Comparison of ENCODE assay signal across 20 cellular contexts in the genomic region with DNA sequence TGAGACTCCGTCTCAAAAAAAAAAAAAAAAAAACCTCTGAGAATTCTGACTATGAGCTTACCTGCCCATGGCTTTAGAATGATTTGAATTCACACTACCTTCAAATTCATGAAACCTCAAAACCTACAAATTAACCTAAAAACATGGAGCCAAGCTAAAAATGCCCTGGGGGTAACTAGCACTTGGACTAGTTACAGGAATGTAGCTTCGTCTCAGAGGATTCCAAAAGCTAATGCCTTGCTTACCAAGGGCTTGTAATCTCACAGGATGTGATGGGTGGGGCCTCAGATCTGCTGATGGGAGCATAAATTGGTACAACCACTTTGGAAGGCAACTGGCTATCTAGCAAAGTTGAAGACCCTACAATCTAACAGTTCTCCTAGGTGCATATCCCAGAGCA.
A peak's percentile ranks its signal among the peaks of the same experiment; 100 is the strongest.
DNase-seq lines count a peak whose midpoint lies in the region; ATAC-seq, FAIRE-seq and TF ChIP-seq lines count a peak whose summit lies in the region.
"Had no signal": no experiment of that assay in that cellular context is flagged by ENCODE, and none has a peak within 500 bp of the region (broad histone marks: within the 10 kb centered on the region; RNA-seq: fewer than 3 reads in every experiment).

No MANE protein-coding gene starts in this region.

- DNase-seq in ELF-1 (ENCODE audit: low read depth, low spot score) = peak; percentile 18
- peak; percentile 36 for DNase-seq in PC-3
- DNase-seq in keratinocyte (ENCODE audit: low read depth, low spot score) = no peak
- DNase-seq in mucosa of descending colon = no peak
- no peak for DNase-seq in COLO829 (ENCODE audit: low spot score)
- no peak for DNase-seq in COR-L47 (lab: John Stamatoyannopoulos, UW)
- no peak for DNase-seq in testis
- DNase-seq: AML-193; Calu3; CD4-positive, alpha-beta T cell; DMS79 treated with DMSO at 0.1 percent for 48 hours; GDM1; GOT3; H9 had no signal

- CTCF ChIA-PET in PC-3 (lab: Charles Lee) = interaction anchor here (0.6 kb wide), 1 partner anchor 132 kb away, joined by 3 read pairs; no protein-coding TSS in a partner anchor

- no TSS peak for BruUV-seq in PC-3 (replicated peaks; lab: Mats Ljungman, UMichigan)

- WGBS in testis, 2 donors = 91 to 97% methylated on average over 2 of the region's 2 CpGs

- H3K9me3 ChIP-seq in PC-3 (ENCODE audit: low read length) (no peaks in the 10 kb centered on the region), keratinocyte (ENCODE audit: control insufficient read depth, low read depth, low read length) (no peaks in the 10 kb centered on the region), mucosa of descending colon (peaks cover 2% of the 10 kb centered on the region), testis (no peaks in the 10 kb centered on the region)

- no peaks in the 10 kb centered on the region for H4K20me1 ChIP-seq in PC-3 (ENCODE audit: low read length)
- H4K20me1 ChIP-seq in keratinocyte (ENCODE audit: control insufficient read depth, extremely low read depth, insufficient read depth, low read length) = no peaks in the 10 kb centered on the region

- dilution Hi-C loops in keratinocyte (cut with MboI; ENCODE audit: extremely low pct_ligation_motif_present, low sequenced_read_pairs) = no loop called here

- H3K79me2 ChIP-seq in PC-3 (ENCODE audit: low read length) (no peaks in the 10 kb centered on the region), keratinocyte (ENCODE audit: control insufficient read depth, insufficient read depth, low read length) (no peaks in the 10 kb centered on the region)

- H3K4me1 ChIP-seq in PC-3 (ENCODE audit: insufficient read depth, low read length) (peaks cover 11% of the 10 kb centered on the region; the same call in 1 of the 2 replicates), keratinocyte (ENCODE audit: control insufficient read depth, extremely low read depth, insufficient read depth, low read length) (no peaks in the 10 kb centered on the region), mucosa of descending colon (ENCODE audit: low read depth) (no peaks in the 10 kb centered on the region), testis (no peaks in the 10 kb centered on the region)

- no peak overlapping the region for H2AFZ ChIP-seq in PC-3 (ENCODE audit: low read length)
- H2AFZ ChIP-seq in keratinocyte (ENCODE audit: control insufficient read depth, low read length) = no peak overlapping the region

- intact Hi-C loops in PC-3 (cut with micrococcal nuclease) (no loop called here), mucosa of descending colon (cut with DNase I, micrococcal nuclease) (no loop called here), testis (cut with DNase I; ENCODE audit: low total_unique reads) (no loop called here)

- H3K36me3 ChIP-seq in PC-3 (ENCODE audit: low read depth, low read length) (no peaks in the 10 kb centered on the region), keratinocyte (ENCODE audit: control insufficient read depth in 2 of 2, extremely low read depth in 1 of 2, insufficient read depth in 2 of 2, low read length in 2 of 2) (no peaks in the 10 kb centered on the region), mucosa of descending colon (ENCODE audit: low read depth) (no peaks in the 10 kb centered on the region), testis (ENCODE audit: low read depth, missing control alignments) (no peaks in the 10 kb centered on the region)

- H3K4me2 ChIP-seq in PC-3 (ENCODE audit: low read length) (no peak overlapping the region), keratinocyte (ENCODE audit: control insufficient read depth, extremely low read depth, insufficient read depth, low read depth, low read length) (no peak overlapping the region)
- H3K4me2 ChIP-seq: KMS-11 had no signal

- H3K9me2 ChIP-seq in PC-3 (replicated peaks; ENCODE audit: low read length) = no peaks in the 10 kb centered on the region

- H3K4me3 ChIP-seq in PC-3 (ENCODE audit: low read length) (no peak overlapping the region), keratinocyte (ENCODE audit: control insufficient read depth in 2 of 3, extremely low read depth in 1 of 3, insufficient read depth in 2 of 3, low read depth in 1 of 3, low read length in 3 of 3) (no peak overlapping the region), mucosa of descending colon (no peak overlapping the region), testis (no peak overlapping the region)

- H3K9ac ChIP-seq in PC-3 (ENCODE audit: low read length) (no peak overlapping the region), keratinocyte (ENCODE audit: control insufficient read depth, extremely low read depth, insufficient read depth, low read length) (no peak overlapping the region)
- H3K9ac ChIP-seq: KMS-11 had no signal

- no peak overlapping the region for H3K27ac ChIP-seq in PC-3 (ENCODE audit: low read length)
- H3K27ac ChIP-seq in keratinocyte (ENCODE audit: control insufficient read depth, insufficient read depth, low read length) = no peak overlapping the region
- no peak overlapping the region for H3K27ac ChIP-seq in testis
- H3K27ac ChIP-seq: C4-2B, KMS-11 had no signal

- H3K9me1 ChIP-seq in keratinocyte (ENCODE audit: control insufficient read depth, extremely low read depth, insufficient read depth, low read length) = no peaks in the 10 kb centered on the region

- peak; percentile 67 for FAIRE-seq in keratinocyte (lab: Jason Lieb, UNC)
- FAIRE-seq: A204.1, GM12892, GM18507, HepG2 had no signal

- H3F3A ChIP-seq in PC-3 (ENCODE audit: low read length, unreplicated experiment) = no peaks in the 10 kb centered on the region

- POLR2A ChIA-PET in PC-3 (lab: Charles Lee; ENCODE audit: unreplicated experiment) = no interaction called here

- no peak for TF ChIP-seq CTCF in PC-3 (conservative IDR thresholded peaks at IDR 0.05; ENCODE audit: low read depth, low read length)
- TF ChIP-seq CTCF in keratinocyte (optimal IDR thresholded peaks at IDR 0.05 in 1 of 3, IDR thresholded peaks at IDR 0.05 in 1 of 3, conservative IDR thresholded peaks at IDR 0.05 in 1 of 3; ENCODE audit: extremely low read depth in 1 of 3, insufficient read depth in 2 of 3, low read length in 3 of 3) = no peak
- no peak for TF ChIP-seq CTCF in mucosa of descending colon (IDR thresholded peaks at IDR 0.05)
- no peak for TF ChIP-seq CTCF in testis (IDR thresholded peaks at IDR 0.05)

- TF ChIP-seq POLR2A in testis (IDR thresholded peaks at IDR 0.05) = no peak

- H3K27me3 ChIP-seq in PC-3 (ENCODE audit: low read length) (no peaks in the 10 kb centered on the region), keratinocyte (ENCODE audit: control insufficient read depth, extremely low read depth, insufficient read depth, low read length) (no peaks in the 10 kb centered on the region), testis (no peaks in the 10 kb centered on the region)

- ATAC-seq in PC-3 (no peak), mucosa of descending colon (no peak)
- ATAC-seq: HepG2 had no signal

Comparison
In these comparisons a context has a peak if more than half of its experiments do, and no peak if none do; other contexts are left out.
1. DNase-seq: peak in ELF-1 (single experiment) and PC-3 (single experiment); none in keratinocyte (single experiment), mucosa of descending colon (0 of 3), COLO829 (single experiment), COR-L47 (single experiment) and testis (single experiment).